26 cellular contexts compared by ENCODE assay signal in genomic region chr9:122216138-122216797, GRCh38. TPM values are rescaled to one million over a fixed set of nuclear protein-coding genes. Genes with fewer than 3 reads are reported as not detected.
"Had no signal": no experiment of that assay in that cellular context is flagged by ENCODE, and none has a peak within 500 bp of the region (broad histone marks: within the 10 kb centered on the region; RNA-seq: fewer than 3 reads in every experiment).

No MANE protein-coding gene starts in this region.

- DNase-seq: activated CD4-positive, alpha-beta T cell treated with anti-CD3 and anti-CD28 coated beads for 48 hours; activated CD8-positive, alpha-beta T cell treated with anti-CD3 and anti-CD28 coated beads for 36 hours; activated gamma-delta T cell; activated naive CD4-positive, alpha-beta T cell treated with anti-CD3 and anti-CD28 coated beads, Interleukin-2, amount 50 U/mL, for 16 hours; aorta; effector memory CD4-positive, alpha-beta T cell; foreskin melanocyte; glutamatergic neuron; lower lobe of right lung; naive thymus-derived CD4-positive, alpha-beta T cell; stimulated activated CD4-positive, alpha-beta T cell treated with anti-CD3 and anti-CD28 coated beads, Interleukin-4, amount 100 ng/mL, for 24 hours; stimulated activated naive CD4-positive, alpha-beta T cell treated with Interleukin-2 at 50 U/mL for 16 hours; SW 1271; T-helper 17 cell; upper lobe of right lung had no signal

- ATAC-seq: activated CD8-positive, alpha-beta T cell treated with anti-CD3 and anti-CD28 coated beads for 36 hours; lower lobe of right lung; naive thymus-derived CD4-positive, alpha-beta T cell; T-helper 17 cell; upper lobe of right lung had no signal

- H3K4me2 ChIP-seq: hepatocyte, neural progenitor cell had no signal

- H3K4me1 ChIP-seq: prostate gland had no signal

- H3K79me2 ChIP-seq: hepatocyte had no signal

- H3K9me3 Mint-ChIP-seq: activated CD8-positive, alpha-beta T cell treated with anti-CD3 and anti-CD28 coated beads for 36 hours; activated T-helper 1 cell treated with anti-CD3 and anti-CD28 coated beads, Interleukin-12 subunit alpha, Interleukin-12 subunit beta, Interleukin-2, Interleukin-4 antibody, amounts not matched to agents 30 ng/mL and 10 ng/mL and 1 ng/mL, durations not matched to agents 14 hours and 24 hours and 36 hours; central memory CD8-positive, alpha-beta T cell had no signal

- H3K36me3 ChIP-seq: lower lobe of right lung, neural progenitor cell, prostate gland, right atrium auricular region, upper lobe of right lung had no signal

- H3K4me3 ChIP-seq: hepatocyte, lower lobe of right lung, neural progenitor cell, prostate gland, right atrium auricular region, upper lobe of right lung had no signal

- H3K4me3 Mint-ChIP-seq: activated CD8-positive, alpha-beta T cell treated with anti-CD3 and anti-CD28 coated beads for 36 hours; activated T-helper 1 cell treated with anti-CD3 and anti-CD28 coated beads, Interleukin-12 subunit alpha, Interleukin-12 subunit beta, Interleukin-2, Interleukin-4 antibody, amounts not matched to agents 30 ng/mL and 10 ng/mL and 1 ng/mL, durations not matched to agents 14 hours and 24 hours and 36 hours; central memory CD8-positive, alpha-beta T cell; neural progenitor cell; T-helper 17 cell had no signal

- H2AFZ ChIP-seq: hepatocyte, neural progenitor cell had no signal

- H3K9me3 ChIP-seq: lower lobe of right lung, prostate gland, right atrium auricular region, upper lobe of right lung had no signal

- H3K9ac ChIP-seq: neural progenitor cell had no signal

- FAIRE-seq: colon, kidney had no signal

- H3K36me3 Mint-ChIP-seq: brain; naive thymus-derived CD4-positive, alpha-beta T cell; neural progenitor cell had no signal

- H3K27ac Mint-ChIP-seq: activated CD8-positive, alpha-beta T cell treated with anti-CD3 and anti-CD28 coated beads for 36 hours; activated T-helper 1 cell treated with anti-CD3 and anti-CD28 coated beads, Interleukin-12 subunit alpha, Interleukin-12 subunit beta, Interleukin-2, Interleukin-4 antibody, amounts not matched to agents 30 ng/mL and 10 ng/mL and 1 ng/mL, durations not matched to agents 14 hours and 24 hours and 36 hours; brain; naive thymus-derived CD4-positive, alpha-beta T cell; neural progenitor cell; T-helper 17 cell had no signal

- H3K27ac ChIP-seq: hepatocyte, lower lobe of right lung, neural progenitor cell, prostate gland, right atrium auricular region, upper lobe of right lung had no signal

RNA-seq across cellular contexts. Expression of gene LHX6, which starts 12.5 kb away (rescaled TPM):
- total RNA-seq: naive thymus-derived CD4-positive, alpha-beta T cell; osteocyte; T-helper 17 cell had no signal
- polyA plus RNA-seq: aorta; naive thymus-derived CD4-positive, alpha-beta T cell had no signal

RNA-seq across cellular contexts. Expression of gene MORN5, which starts 56.6 kb away (rescaled TPM):
- total RNA-seq: activated CD8-positive, alpha-beta T cell treated with anti-CD3 and anti-CD28 coated beads for 36 hours; activated T-helper 1 cell treated with anti-CD3 and anti-CD28 coated beads, Interleukin-12 subunit alpha, Interleukin-12 subunit beta, Interleukin-2, Interleukin-4 antibody, amounts not matched to agents 30 ng/mL and 10 ng/mL and 1 ng/mL, durations not matched to agents 14 hours and 24 hours and 36 hours; aorta; dermis microvascular lymphatic vessel endothelial cell; hepatocyte; naive thymus-derived CD4-positive, alpha-beta T cell; osteocyte; right atrium auricular region; T-helper 17 cell; upper lobe of right lung had no signal
- polyA plus RNA-seq: aorta; naive thymus-derived CD4-positive, alpha-beta T cell had no signal
